Comparison of ENCODE assay signal across 8 cellular contexts in genomic region chr7:116525298-116525912, GRCh38. TPM values are rescaled to one million over a fixed set of nuclear protein-coding genes. Genes with fewer than 3 reads are reported as not detected.
DNase-seq lines count a peak whose midpoint lies in the region; ATAC-seq, FAIRE-seq and TF ChIP-seq lines count a peak whose summit lies in the region.

No MANE protein-coding gene starts in this region.

- H3K36me3 Mint-ChIP-seq in type B pancreatic cell = no peaks in the 10 kb centered on the region

- no peak overlapping the region for H3K27ac ChIP-seq in H1 (ENCODE audit: low read depth, low read length)

- H4K5ac ChIP-seq in H1 (ENCODE audit: insufficient read length, low read depth, low read length) = no peak overlapping the region

- H3K4me3 ChIP-seq in H1 (ENCODE audit: extremely low read depth in 1 of 4, insufficient read depth in 2 of 4, low read depth in 3 of 4, low read length in 4 of 4) (peak overlapping the region; percentile 72 to 97 (median 73)), mononuclear cell (ENCODE audit: low read length) (peak overlapping the region; percentile 30)

- peak overlapping the region; percentile 93 for H3K4me3 Mint-ChIP-seq in type B pancreatic cell

- H3K9me3 Mint-ChIP-seq in type B pancreatic cell = no peaks in the 10 kb centered on the region

- peak overlapping the region; percentile 61 for H3K4ac ChIP-seq in H1 (replicated peaks; ENCODE audit: insufficient read length, low read depth, low read length)

- peaks cover 69% of the 10 kb centered on the region for H3K27me3 Mint-ChIP-seq in type B pancreatic cell

- no peaks in the 10 kb centered on the region for H4K20me1 ChIP-seq in H1 (replicated peaks in 1 of 2; ENCODE audit: control insufficient read depth in 1 of 2, insufficient read depth in 2 of 2, low read length in 2 of 2)

- peaks cover 14% of the 10 kb centered on the region for H3K4me1 Mint-ChIP-seq in type B pancreatic cell (ENCODE audit: unreplicated experiment)

- peak; percentile 35 for DNase-seq in activated CD4-positive, alpha-beta T cell treated with anti-CD3 and anti-CD28 coated beads for 48 hours
- DNase-seq in H1 (ENCODE audit: low read depth in 1 of 2, low spot score in 2 of 2) (no peak), type B pancreatic cell (ENCODE audit: extremely low spot score, unreplicated experiment) (no peak), NCI-H2196 treated with DMSO at 0.1 percent for 48 hours (lab: John Stamatoyannopoulos, UW; ENCODE audit: unreplicated experiment) (no peak), cortex of kidney (lab: John Stamatoyannopoulos, UW) (no peak)

- H4K91ac ChIP-seq in H1 (replicated peaks; ENCODE audit: insufficient read length, low read length) = no peak overlapping the region

- no peak overlapping the region for H2AK5ac ChIP-seq in H1 (ENCODE audit: low read depth, low read length)

- no peak overlapping the region for H2BK15ac ChIP-seq in H1 (ENCODE audit: low read length)

- H3K27me3 ChIP-seq in H1 (replicated peaks in 1 of 4; ENCODE audit: control insufficient read depth in 3 of 4, extremely low read depth in 1 of 4, insufficient read depth in 3 of 4, low read length in 3 of 4) = peaks cover 0 to 20% (median 12%) of the 10 kb centered on the region in 4 experiments; a peak in 6 of 7 replicates
- peaks cover 77% of the 10 kb centered on the region for H3K27me3 ChIP-seq in mononuclear cell (ENCODE audit: insufficient read depth, low read length)

- ATAC-seq in GM18868 (IDR thresholded peaks at IDR 0.05; ENCODE audit: unreplicated experiment) (peak; percentile 47), HG03354 (IDR thresholded peaks at IDR 0.05; ENCODE audit: poor library complexity, severe bottlenecking, unreplicated experiment) (peak; percentile 34)

- TF ChIP-seq POLR2A in H1 (IDR thresholded peaks at IDR 0.05; ENCODE audit: control extremely low read depth in 1 of 2, low read depth in 2 of 2, low read length in 2 of 2) = no peak

- peak overlapping the region; percentile 25 for H3K56ac ChIP-seq in H1 (replicated peaks; ENCODE audit: insufficient read length, low read depth, low read length)

- H3K36me3 ChIP-seq in H1 (ENCODE audit: control insufficient read depth in 2 of 4, insufficient read depth in 4 of 4, low read length in 3 of 4) = no peaks in the 10 kb centered on the region

- H2BK5ac ChIP-seq in H1 (ENCODE audit: low read depth, low read length) = peak overlapping the region; percentile 38; the same call in 1 of the 2 replicates

- H3K79me2 ChIP-seq in H1 (ENCODE audit: control insufficient read depth in 1 of 2, insufficient read depth in 2 of 2, low read length in 2 of 2) = no peaks in the 10 kb centered on the region

- POLR2A ChIA-PET in H1 (lab: Charles Lee; ENCODE audit: partially characterized antibody) = interaction anchor here (1.6 kb wide), 1 partner anchor 299 kb away, joined by 3 read pairs; no protein-coding TSS in a partner anchor

- peak overlapping the region; percentile 71 for H3K18ac ChIP-seq in H1 (ENCODE audit: extremely low read depth, low read length)

- TF ChIP-seq RAD21 in H1 (IDR thresholded peaks at IDR 0.05 in 1 of 2, conservative IDR thresholded peaks at IDR 0.05 in 1 of 2; ENCODE audit: low read depth in 2 of 2, low read length in 2 of 2) = no peak

- peak overlapping the region; percentile 16; the same call in 1 of the 2 replicates for H2AFZ ChIP-seq in H1 (ENCODE audit: low read length)

- H2BK12ac ChIP-seq in H1 (ENCODE audit: low read depth, low read length) = peak overlapping the region; percentile 81

- no peaks in the 10 kb centered on the region; the same call in 1 of the 2 replicates for H3K79me1 ChIP-seq in H1 (ENCODE audit: low read depth, low read length)

- peak overlapping the region; percentile 79; the same call in 1 of the 2 replicates for H4K8ac ChIP-seq in H1 (ENCODE audit: extremely low read depth, insufficient read depth, low read length)

- H3K4me1 ChIP-seq in H1 (replicated peaks in 1 of 4; ENCODE audit: control insufficient read depth in 3 of 4, insufficient read depth in 4 of 4, low read length in 3 of 4) (peaks cover 2 to 12% (median 9%) of the 10 kb centered on the region in 4 experiments; a peak in 5 of 7 replicates), mononuclear cell (ENCODE audit: insufficient read depth, low read length) (peaks cover 24% of the 10 kb centered on the region)

- CTCF ChIA-PET in H1 (lab: Charles Lee; ENCODE audit: partially characterized antibody) = interaction anchor here (0.5 to 6.0 kb wide), 41 partner anchors 10 to 797 kb away, joined by 3 to 54 read pairs (median 4); partner anchors contain the start of genes CAV2 and WNT2

- H3K4me2 ChIP-seq in H1 (ENCODE audit: insufficient read depth in 1 of 2, low read depth in 2 of 2, low read length in 2 of 2) = peak overlapping the region; percentile 94 to 99

- H3K27ac Mint-ChIP-seq in type B pancreatic cell = peak overlapping the region; percentile 89

- H3K23ac ChIP-seq in H1 (ENCODE audit: insufficient read length) = no peak overlapping the region

- TF ChIP-seq CTCF in H1 (IDR thresholded peaks at IDR 0.05; ENCODE audit: control extremely low read depth in 1 of 3, insufficient read depth in 1 of 3, low read depth in 1 of 3, low read length in 3 of 3) (no peak), type B pancreatic cell (conservative IDR thresholded peaks at IDR 0.05) (no peak)

- H3K9me3 ChIP-seq in H1 (ENCODE audit: insufficient read depth in 2 of 2, low read depth in 1 of 2, low read length in 1 of 2) (no peaks in the 10 kb centered on the region), mononuclear cell (ENCODE audit: low read depth, low read length) (no peaks in the 10 kb centered on the region)

- no peak overlapping the region; a peak in 1 of 7 replicates for H3K9ac ChIP-seq in H1 (replicated peaks in 1 of 4; ENCODE audit: extremely low read depth in 1 of 4, low read depth in 3 of 4, low read length in 3 of 4)

- no peak overlapping the region for H2BK120ac ChIP-seq in H1 (replicated peaks; ENCODE audit: low read depth, low read length)

- peaks cover 19% of the 10 kb centered on the region for H3K23me2 ChIP-seq in H1 (ENCODE audit: low read depth, low read length)

- FAIRE-seq in H1 (lab: Jason Lieb, UNC) = no peak

- WGBS in H1 (ENCODE audit: extremely low coverage in 1 of 2, insufficient coverage in 1 of 2, insufficient read length in 1 of 2, insufficient replicate concordance in 2 of 2, low coverage in 1 of 2, low lambda C conversion rate in 2 of 2, missing lambda C conversion rate in 1 of 2), 2 experiments = 1% methylated on average over 35 of the region's 36 CpGs; no CpG with 5 or more reads in 1 of the 2 experiments

- no peak overlapping the region for H3K14ac ChIP-seq in H1 (ENCODE audit: insufficient read length)

- peak overlapping the region; percentile 57; the same call in 1 of the 2 replicates for H2BK20ac ChIP-seq in H1 (ENCODE audit: low read length)

- no peak for TF ChIP-seq EP300 in H1 (IDR thresholded peaks at IDR 0.05; ENCODE audit: borderline replicate concordance in 1 of 2, low read depth in 2 of 2, low read length in 2 of 2)

TF ChIP-seq in H1, 55 proteins besides CTCF, POLR2A, EP300 and RAD21 (continues in another document):
- TF ChIP-seq FOSL1 (IDR thresholded peaks at IDR 0.05; ENCODE audit: insufficient read depth, low read depth, low read length) = no peak
- no peak for TF ChIP-seq CEBPB (IDR thresholded peaks at IDR 0.05; ENCODE audit: low read depth, low read length)
- peak; percentile 48 for TF ChIP-seq RNF2 (IDR thresholded peaks at IDR 0.05; ENCODE audit: borderline replicate concordance, low read depth, low read length, missing control alignments, poor library complexity, severe bottlenecking)
- TF ChIP-seq SIN3A (conservative IDR thresholded peaks at IDR 0.05 in 1 of 2, IDR thresholded peaks at IDR 0.05 in 1 of 2; ENCODE audit: low read depth in 1 of 2, low read length in 2 of 2) = no peak
- TF ChIP-seq SIRT6 (IDR thresholded peaks at IDR 0.05; ENCODE audit: low read length) = no peak
- TF ChIP-seq SP1 (IDR thresholded peaks at IDR 0.05; ENCODE audit: low read depth, low read length) = no peak
- peak; percentile 85 for TF ChIP-seq RBBP5 (IDR thresholded peaks at IDR 0.05; ENCODE audit: borderline replicate concordance, low read depth, low read length)
- TF ChIP-seq JUN (IDR thresholded peaks at IDR 0.05; ENCODE audit: low read depth, low read length) = no peak
- peak; percentile 46 for TF ChIP-seq EZH2 (IDR thresholded peaks at IDR 0.05; ENCODE audit: low read depth, low read length, severe bottlenecking)
- TF ChIP-seq ASH2L (IDR thresholded peaks at IDR 0.05; ENCODE audit: low read length) = peak; percentile 31
- TF ChIP-seq SAP30 (IDR thresholded peaks at IDR 0.05; ENCODE audit: insufficient read depth, insufficient replicate concordance, low read length) = peak; percentile 19

RNA-seq across cellular contexts. Expression of gene CAV1, which starts 0.6 kb away (rescaled TPM):
- 21.8 and 22.8 TPM in 2 replicates for total RNA-seq in H1 (2021; fragmentation: NEBNext Ultra II Directional; extraction: Animal tissue kit (Norgen Biotek cat#: 25700))
- 16.3 and 19.2 TPM in 2 replicates for polyA plus RNA-seq in H1 (2011; rRNA removed)
- polyA plus RNA-seq in H1 (2011; cell fraction: cytosol; rRNA removed) = 13.6 TPM
- 11.5 TPM for polyA plus RNA-seq in H1 (2011; cell fraction: nucleus; rRNA removed)
- 6.4 to 9.2 TPM (median 7.0 TPM) in 4 replicates for polyA plus RNA-seq in H1 (2012, experiment 1 of 2)
- 2.5 TPM for polyA plus RNA-seq in H1 (2012, experiment 2 of 2)
- polyA plus RNA-seq in H1 (2013, experiment 1 of 2) = 31.4 TPM
- 38.8 TPM for polyA plus RNA-seq in H1 (2013, experiment 2 of 2)
- polyA minus RNA-seq in H1 (2011; rRNA and poly(A)+ RNA removed) = 22.0 and 22.1 TPM in 2 replicates
- polyA minus RNA-seq in H1 (2011; cell fraction: cytosol; rRNA and poly(A)+ RNA removed) = 2.6 TPM
- polyA minus RNA-seq in H1 (2011; cell fraction: nucleus; rRNA and poly(A)+ RNA removed) = 11.8 TPM
- total RNA-seq in mononuclear cell = 1.5 TPM
- total RNA-seq in type B pancreatic cell (ENCODE audit: low replicate concordance) = 14.4 and 56.1 TPM in 2 replicates

RNA-seq across cellular contexts. Expression of gene CAV2, which starts 25.9 kb away (rescaled TPM):
- total RNA-seq in H1 (2021; fragmentation: NEBNext Ultra II Directional; extraction: Animal tissue kit (Norgen Biotek cat#: 25700)) = 4.7 and 6.4 TPM in 2 replicates
- polyA plus RNA-seq in H1 (2011; rRNA removed) = 1.8 and 2.8 TPM in 2 replicates
- polyA plus RNA-seq in H1 (2011; cell fraction: cytosol; rRNA removed) = 2.5 TPM
- 4.6 TPM for polyA plus RNA-seq in H1 (2011; cell fraction: nucleus; rRNA removed)
- 0.96 to 1.5 TPM (median 1.3 TPM) in 4 replicates for polyA plus RNA-seq in H1 (2012, experiment 1 of 2)
- polyA plus RNA-seq in H1 (2012, experiment 2 of 2) = 0.34 TPM
- polyA plus RNA-seq in H1 (2013, experiment 1 of 2) = 5.3 TPM
- 5.1 TPM for polyA plus RNA-seq in H1 (2013, experiment 2 of 2)
- 2.7 and 4.1 TPM in 2 replicates for polyA minus RNA-seq in H1 (2011; rRNA and poly(A)+ RNA removed)
- 2.3 TPM for polyA minus RNA-seq in H1 (2011; cell fraction: cytosol; rRNA and poly(A)+ RNA removed)
- 5.5 TPM for polyA minus RNA-seq in H1 (2011; cell fraction: nucleus; rRNA and poly(A)+ RNA removed)
- total RNA-seq in mononuclear cell (4.1 TPM), type B pancreatic cell (ENCODE audit: low replicate concordance) (12.8 and 36.0 TPM in 2 replicates)
